ENCODE assay signal across 14 cellular contexts in the genomic region with DNA sequence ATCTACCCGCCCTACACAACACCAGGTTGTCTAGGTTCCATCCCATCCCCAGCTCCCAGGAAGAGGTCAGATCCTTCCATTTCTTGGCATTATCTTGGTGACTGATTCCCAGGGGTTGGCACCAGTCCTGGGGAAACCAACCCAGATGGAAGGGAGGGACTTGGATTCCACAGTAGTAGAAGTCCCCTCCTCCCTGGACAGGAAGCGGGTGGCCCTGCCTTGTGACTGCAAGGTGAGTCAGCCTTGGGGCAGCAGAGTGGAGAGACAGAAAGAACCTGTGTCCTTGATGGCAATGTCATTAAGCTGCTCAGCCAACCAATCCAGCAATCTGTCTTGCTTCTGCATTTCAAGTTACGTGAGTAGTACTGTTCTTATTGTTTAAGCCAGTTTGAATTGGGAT. TPM values are rescaled to one million over a fixed set of nuclear protein-coding genes. Genes with fewer than 3 reads are reported as not detected.
DNase-seq lines count a peak whose midpoint lies in the region; ATAC-seq and TF ChIP-seq lines count a peak whose summit lies in the region.
"Had no signal": no experiment of that assay in that cellular context is flagged by ENCODE, and none has a peak within 500 bp of the region (broad histone marks: within the 10 kb centered on the region; RNA-seq: fewer than 3 reads in every experiment).

No MANE protein-coding gene starts in this region.

- H3K4me1 Mint-ChIP-seq in brain, result peaks cover 26% of the 10 kb centered on the region
- no peaks in the 10 kb centered on the region for H3K4me1 Mint-ChIP-seq in CD8-positive, alpha-beta T cell (ENCODE audit: low read depth)

- no peak for TF ChIP-seq CTCF in brain (conservative IDR thresholded peaks at IDR 0.05)
- no peak for TF ChIP-seq CTCF in CD8-positive, alpha-beta T cell (IDR thresholded peaks at IDR 0.05)
- TF ChIP-seq CTCF in RWPE1 (conservative IDR thresholded peaks at IDR 0.05; ENCODE audit: low read depth), result no peak

- H3K27me3 ChIP-seq in CD8-positive, alpha-beta T cell (ENCODE audit: insufficient read depth, low read length), result no peaks in the 10 kb centered on the region
- H3K27me3 ChIP-seq: cardiac muscle cell had no signal

- H3K4me1 ChIP-seq in CD8-positive, alpha-beta T cell (ENCODE audit: insufficient read depth, low read length), result no peaks in the 10 kb centered on the region

- H3K9me3 ChIP-seq in CD8-positive, alpha-beta T cell (ENCODE audit: low read length), result no peaks in the 10 kb centered on the region

- H3K27ac ChIP-seq in CD8-positive, alpha-beta T cell (ENCODE audit: low read depth, low read length), result no peak overlapping the region
- no peak overlapping the region for H3K27ac ChIP-seq in RWPE1
- H3K27ac ChIP-seq: cardiac muscle cell had no signal

- H3K27ac Mint-ChIP-seq in brain, result peak overlapping the region in 4 of 5 experiments; percentile 37 to 79 (median 59)
- no peak overlapping the region for H3K27ac Mint-ChIP-seq in CD8-positive, alpha-beta T cell
- H3K27ac Mint-ChIP-seq: T-helper 2 cell treated with Interferon-gamma antibody and Interleukin-4, amounts not matched to agents 5 μg/mL and 100 μg/mL, for 36 hours had no signal

- H3K4me3 ChIP-seq in CD8-positive, alpha-beta T cell (ENCODE audit: low read depth, low read length), result no peak overlapping the region
- H3K4me3 ChIP-seq: cardiac muscle cell had no signal

- ATAC-seq in left colon (peak; percentile 90), Right ventricle myocardium superior (ENCODE audit: poor library complexity) (no peak), GM21723 (IDR thresholded peaks at IDR 0.05; ENCODE audit: unreplicated experiment) (no peak)
- no peak for ATAC-seq in CD8-positive, alpha-beta T cell

- intact Hi-C loops in left colon (cut with DNase I, micrococcal nuclease) (no loop called here), Right ventricle myocardium superior (cut with DNase I) (no loop called here)
- intact Hi-C loops in CD8-positive, alpha-beta T cell (cut with DNase I, micrococcal nuclease), result no loop called here

- H3K36me3 ChIP-seq in CD8-positive, alpha-beta T cell (ENCODE audit: insufficient read depth, low read length), result no peaks in the 10 kb centered on the region
- H3K36me3 ChIP-seq: cardiac muscle cell had no signal

- POLR2A ChIA-PET in CD8-positive, alpha-beta T cell (lab: Charles Lee), result no interaction called here
- POLR2A ChIA-PET in RWPE1 (lab: Yijun Ruan, JAX; ENCODE audit: low non-redundant PET), result no interaction called here

- CTCF ChIA-PET in CD8-positive, alpha-beta T cell (lab: Charles Lee), result interaction anchor here (0.9 kb wide), 1 partner anchor 29 kb away, joined by 4 read pairs; no protein-coding TSS in a partner anchor
- CTCF ChIA-PET in RWPE1 (lab: Yijun Ruan, JAX), result interaction anchor here (0.9 to 1.3 kb wide), 3 partner anchors 26 to 323 kb away, joined by 4 read pairs; no protein-coding TSS in a partner anchor

- peak; percentile 53 for DNase-seq in AG20443 (ENCODE audit: low spot score)
- DNase-seq in LHCN-M2 (ENCODE audit: low read depth), result peak; percentile 38
- DNase-seq in left colon, result peak; percentile 38 to 80
- no peak for DNase-seq in CD8-positive, alpha-beta T cell
- DNase-seq in Right ventricle myocardium superior, result no peak
- no peak for DNase-seq in RWPE1 (ENCODE audit: low spot score)
- DNase-seq: activated CD4-positive, alpha-beta T cell treated with anti-CD3 and anti-CD28 coated beads, Interleukin-2, amount 50 U/mL, for 48 hours; GF-D8; NCI-H187 treated with DMSO at 0.1 percent for 48 hours had no signal

- H3K36me3 Mint-ChIP-seq in brain, result peaks cover 14% of the 10 kb centered on the region
- no peaks in the 10 kb centered on the region for H3K36me3 Mint-ChIP-seq in CD8-positive, alpha-beta T cell

- H3K9me3 Mint-ChIP-seq in brain, result peaks cover 0 to 2% (median 0%) of the 10 kb centered on the region in 5 experiments
- no peaks in the 10 kb centered on the region for H3K9me3 Mint-ChIP-seq in CD8-positive, alpha-beta T cell
- H3K9me3 Mint-ChIP-seq: T-helper 2 cell treated with Interferon-gamma antibody and Interleukin-4, amounts not matched to agents 5 μg/mL and 100 μg/mL, for 36 hours had no signal

- peaks cover 24% of the 10 kb centered on the region for H3K27me3 Mint-ChIP-seq in brain
- H3K27me3 Mint-ChIP-seq in CD8-positive, alpha-beta T cell (ENCODE audit: low read depth), result peaks cover 51% of the 10 kb centered on the region

- H3K4me3 Mint-ChIP-seq in brain, result peak overlapping the region in 2 of 5 experiments; percentile 25 to 54
- no peak overlapping the region for H3K4me3 Mint-ChIP-seq in CD8-positive, alpha-beta T cell
- H3K4me3 Mint-ChIP-seq: T-helper 2 cell treated with Interferon-gamma antibody and Interleukin-4, amounts not matched to agents 5 μg/mL and 100 μg/mL, for 36 hours had no signal

RNA-seq across cellular contexts. Expression of a gene that starts 26.5 kb away (rescaled TPM):
- total RNA-seq in LHCN-M2 (2014; rRNA removed) (0.06 TPM in 1 of 2 replicates, not detected in the other), left colon (10 to 100 TPM; 22.4 to 23.0 TPM), Right ventricle myocardium superior (6.4 TPM)
- polyA plus RNA-seq in LHCN-M2 (2012), result 0.02 TPM
- 82.2 TPM for polyA plus RNA-seq in brain (ENCODE audit: insufficient read depth, low read depth, low replicate concordance)
- total RNA-seq in CD8-positive, alpha-beta T cell, result not detected
- total RNA-seq: pulmonary artery endothelial cell had no signal

Comparison
In these comparisons a context has a peak if more than half of its experiments do, and no peak if none do; other contexts are left out.
1. DNase-seq: peak in AG20443 (single experiment), LHCN-M2 (single experiment) and left colon (2 of 2); none in CD8-positive, alpha-beta T cell (0 of 7), Right ventricle myocardium superior (single experiment) and RWPE1 (single experiment).